Comparison of ENCODE assay signal across 8 cellular contexts in genomic region chr14:54567224-54567633, GRCh38. TPM values are rescaled to one million over a fixed set of nuclear protein-coding genes. Genes with fewer than 3 reads are reported as not detected.
DNase-seq lines count a peak whose midpoint lies in the region; ATAC-seq and TF ChIP-seq lines count a peak whose summit lies in the region.

No MANE protein-coding gene starts in this region.

- intact Hi-C loops in activated CD4-positive, alpha-beta T cell treated with anti-CD3 and anti-CD28 coated beads for 36 hours (cut with DNase I, micrococcal nuclease): loop anchor here (1.0 to 10.0 kb wide), 6 partner anchors 56 to 488 kb away; partner anchors contain the start of genes CNIH1 (in 1 of the 2) and MAPK1IP1L (in 1 of the 2)
- intact Hi-C loops in dorsolateral prefrontal cortex (cut with DNase I) (loop anchor here (2.0 to 10.0 kb wide), 5 partner anchors 52 to 238 kb away; no protein-coding TSS in a partner anchor), mucosa of descending colon (cut with DNase I, micrococcal nuclease) (loop anchor here (5.0 to 10.0 kb wide), 2 partner anchors 125 to 128 kb away; no protein-coding TSS in a partner anchor)

- H3K9ac ChIP-seq in NT2/D1 (ENCODE audit: insufficient read length, low read depth): peak overlapping the region; percentile 77

- no peaks in the 10 kb centered on the region for H3K36me3 Mint-ChIP-seq in activated CD4-positive, alpha-beta T cell treated with anti-CD3 and anti-CD28 coated beads for 36 hours (ENCODE audit: low read depth)

- peak overlapping the region; percentile 57 to 99 (median 94) for H3K27ac ChIP-seq in dorsolateral prefrontal cortex

- peak in 2 of 56 donors; percentile 3 to 5 for TF ChIP-seq CTCF in dorsolateral prefrontal cortex (IDR thresholded peaks at IDR 0.05 in 54 of 56, conservative IDR thresholded peaks at IDR 0.05 in 2 of 56; ENCODE audit: low read depth in 1 of 56, partially characterized antibody in 56 of 56)
- no peak for TF ChIP-seq CTCF in mucosa of descending colon (IDR thresholded peaks at IDR 0.05)

- H3K27me3 ChIP-seq in NT2/D1 (ENCODE audit: insufficient read depth, insufficient read length): peaks cover 8% of the 10 kb centered on the region
- H3K27me3 ChIP-seq in dorsolateral prefrontal cortex: no peaks in the 10 kb centered on the region

- POLR2A ChIA-PET in activated CD4-positive, alpha-beta T cell treated with anti-CD3 and anti-CD28 coated beads for 36 hours (lab: Charles Lee): interaction anchor here (0.9 to 2.0 kb wide), 4 partner anchors 103 to 207 kb away, joined by 3 to 5 read pairs (median 4); no protein-coding TSS in a partner anchor

- peak overlapping the region; percentile 85 for H3K4me3 Mint-ChIP-seq in activated CD4-positive, alpha-beta T cell treated with anti-CD3 and anti-CD28 coated beads for 36 hours

- H3K27me3 Mint-ChIP-seq in activated CD4-positive, alpha-beta T cell treated with anti-CD3 and anti-CD28 coated beads for 36 hours: peaks cover 19% of the 10 kb centered on the region

- peaks cover under 1% of the 10 kb centered on the region for H3K9me3 Mint-ChIP-seq in activated CD4-positive, alpha-beta T cell treated with anti-CD3 and anti-CD28 coated beads for 36 hours (ENCODE audit: low read depth)

- H3K36me3 ChIP-seq in NT2/D1 (ENCODE audit: insufficient read depth, insufficient read length, low read length) (peaks cover 41% of the 10 kb centered on the region), mucosa of descending colon (ENCODE audit: low read depth) (no peaks in the 10 kb centered on the region)

- H3K9me3 ChIP-seq in NT2/D1 (ENCODE audit: insufficient read depth, low read length) (peaks cover 7% of the 10 kb centered on the region), mucosa of descending colon (peaks cover under 1% of the 10 kb centered on the region)

- CTCF ChIA-PET in activated CD4-positive, alpha-beta T cell treated with anti-CD3 and anti-CD28 coated beads for 36 hours (lab: Charles Lee): interaction anchor here (0.7 to 10.6 kb wide), 5 partner anchors 11 to 505 kb away, joined by 3 to 189 read pairs (median 3); no protein-coding TSS in a partner anchor

- H3K27ac Mint-ChIP-seq in activated CD4-positive, alpha-beta T cell treated with anti-CD3 and anti-CD28 coated beads for 36 hours: peak overlapping the region; percentile 89

- no peak for DNase-seq in activated CD4-positive, alpha-beta T cell treated with anti-CD3 and anti-CD28 coated beads for 36 hours
- no peak for DNase-seq in activated CD4-positive, alpha-beta T cell treated with anti-CD3 and anti-CD28 coated beads for 1 hour
- DNase-seq in NT2/D1 (ENCODE audit: low read depth, low spot score) (no peak), dorsolateral prefrontal cortex (peak in 2 of 10 donors; percentile 6 to 16), mucosa of descending colon (peak in 1 of 3 donors; percentile 40), NOMO-1 treated with dmso at 0.1 percent for 144 hours (lab: John Stamatoyannopoulos, UW; ENCODE audit: unreplicated experiment) (no peak)
- DNase-seq in stimulated activated CD4-positive, alpha-beta T cell treated with anti-CD3 and anti-CD28 coated beads, Interleukin-2, amount 100 ng/mL, for 48 hours: no peak
- no peak for DNase-seq in activated effector memory CD4-positive, alpha-beta T cell treated with Interleukin-2 at 50 U/mL for 16 hours

- no peak for ATAC-seq in activated CD4-positive, alpha-beta T cell treated with anti-CD3 and anti-CD28 coated beads for 36 hours
- no peak for ATAC-seq in mucosa of descending colon

- H3K4me1 ChIP-seq in NT2/D1 (ENCODE audit: insufficient read depth, insufficient read length): peaks cover 2% of the 10 kb centered on the region
- peaks cover 14% of the 10 kb centered on the region for H3K4me1 ChIP-seq in mucosa of descending colon (ENCODE audit: low read depth)

- H3K4me1 Mint-ChIP-seq in activated CD4-positive, alpha-beta T cell treated with anti-CD3 and anti-CD28 coated beads for 36 hours: peaks cover 25% of the 10 kb centered on the region

- peak overlapping the region; percentile 71 for H3K4me3 ChIP-seq in NT2/D1 (ENCODE audit: insufficient read length, low read depth)
- H3K4me3 ChIP-seq in dorsolateral prefrontal cortex: peak overlapping the region; percentile 54 to 98 (median 82)
- peak overlapping the region; percentile 47 for H3K4me3 ChIP-seq in mucosa of descending colon

RNA-seq across cellular contexts. Expression of gene SAMD4A, which starts 0.3 kb away (rescaled TPM):
- 1 to 10 TPM; 2.7 to 2.8 TPM for total RNA-seq in activated CD4-positive, alpha-beta T cell treated with anti-CD3 and anti-CD28 coated beads for 36 hours
- total RNA-seq in dorsolateral prefrontal cortex: 100 to 1,000 TPM in 2 of 120 experiments, 10 to 100 TPM in 118; 28.4 to 174 (median 49.6) TPM
- 10 to 100 TPM; 14.7 to 82.1 (median 16.5) TPM for total RNA-seq in mucosa of descending colon

RNA-seq across cellular contexts. Expression of gene CGRRF1, which starts 57.5 kb away (rescaled TPM):
- total RNA-seq in activated CD4-positive, alpha-beta T cell treated with anti-CD3 and anti-CD28 coated beads for 36 hours: 10 to 100 TPM; 10.2 to 15.2 TPM
- total RNA-seq in dorsolateral prefrontal cortex: 10 to 100 TPM; 18.9 to 43.4 (median 28.9) TPM
- total RNA-seq in mucosa of descending colon: 10 to 100 TPM; 17.0 to 25.2 (median 22.5) TPM

Comparison
In these comparisons a context has a peak if more than half of its experiments do, and no peak if none do; other contexts are left out.
1. RNA of gene SAMD4A, which starts 0.3 kb away (total RNA-seq): 28.4 to 174 TPM in dorsolateral prefrontal cortex and 14.7 to 82.1 TPM in mucosa of descending colon; 2.7 to 2.8 TPM in activated CD4-positive, alpha-beta T cell treated with anti-CD3 and anti-CD28 coated beads for 36 hours; every median in the first group is over 4 times any median in the second.
2. Peak in every context shown above with its lines, with median percentiles within 50 percentile points of each other: H3K4me3 ChIP-seq.